20 cellular contexts compared by ENCODE assay signal in genomic region chr19:35296644-35297514, GRCh38. TPM values are rescaled to one million over a fixed set of nuclear protein-coding genes. Genes with fewer than 3 reads are reported as not detected.
DNase-seq lines count a peak whose midpoint lies in the region; ATAC-seq and TF ChIP-seq lines count a peak whose summit lies in the region.
"Had no signal": no experiment of that assay in that cellular context is flagged by ENCODE, and none has a peak within 500 bp of the region (broad histone marks: within the 10 kb centered on the region; RNA-seq: fewer than 3 reads in every experiment).

No MANE protein-coding gene starts in this region.

- peaks cover 6 to 12% (median 8%) of the 10 kb centered on the region in 4 donors for H3K4me1 Mint-ChIP-seq in naive thymus-derived CD8-positive, alpha-beta T cell
- H3K4me1 Mint-ChIP-seq: neural crest cell had no signal

- H3K27me3 Mint-ChIP-seq in naive thymus-derived CD8-positive, alpha-beta T cell, result no peaks in the 10 kb centered on the region

- no peak overlapping the region for H3K27ac Mint-ChIP-seq in naive thymus-derived CD8-positive, alpha-beta T cell
- H3K27ac Mint-ChIP-seq: GM23338 had no signal

- peaks cover 78% of the 10 kb centered on the region for H3K4me1 ChIP-seq in OCI-LY7 (ENCODE audit: insufficient read depth, low read length, poor library complexity, severe bottlenecking)
- peaks cover 11% of the 10 kb centered on the region; the same call in 1 of the 2 replicates for H3K4me1 ChIP-seq in MM.1S (ENCODE audit: low read length)

- H3K27ac ChIP-seq in OCI-LY7 (ENCODE audit: low read depth, low read length, poor library complexity, severe bottlenecking) (peak overlapping the region; percentile 88), MM.1S (ENCODE audit: low read length) (no peak overlapping the region)
- H3K27ac ChIP-seq: 22Rv1, SJCRH30 had no signal

- H3K36me3 Mint-ChIP-seq in naive thymus-derived CD8-positive, alpha-beta T cell, result no peaks in the 10 kb centered on the region
- H3K36me3 Mint-ChIP-seq: IgD-negative memory B cell had no signal

- POLR2A ChIA-PET in OCI-LY7 (lab: Charles Lee), result interaction anchor here (0.7 to 1.6 kb wide), 3 partner anchors 9 to 211 kb away, joined by 3 to 9 read pairs (median 4); no protein-coding TSS in a partner anchor
- POLR2A ChIA-PET in naive thymus-derived CD8-positive, alpha-beta T cell (lab: Charles Lee), result interaction anchor here (1.1 kb wide), 1 partner anchor 51 kb away, joined by 3 read pairs; the partner anchor contains the start of gene FFAR1

- ATAC-seq in naive thymus-derived CD8-positive, alpha-beta T cell, result peak; percentile 11 to 13
- no peak for ATAC-seq in HG03354 (IDR thresholded peaks at IDR 0.05; ENCODE audit: poor library complexity, severe bottlenecking, unreplicated experiment)

- no peaks in the 10 kb centered on the region for H3F3A ChIP-seq in MM.1S (ENCODE audit: insufficient read depth, low read length)

- no peak overlapping the region for H3K9ac ChIP-seq in MM.1S (ENCODE audit: low read length)

- H3K27me3 ChIP-seq in MM.1S (replicated peaks; ENCODE audit: insufficient read depth, low read length), result peaks cover 35% of the 10 kb centered on the region
- H3K27me3 ChIP-seq: SJCRH30 had no signal

- H3K79me2 ChIP-seq in OCI-LY7 (ENCODE audit: insufficient read depth, low read depth, low read length) (no peaks in the 10 kb centered on the region), MM.1S (ENCODE audit: low read length) (no peaks in the 10 kb centered on the region)

- H3K4me2 ChIP-seq in OCI-LY7 (ENCODE audit: low read length) (peak overlapping the region; percentile 80), MM.1S (ENCODE audit: low read depth, low read length) (no peak overlapping the region)

- H3K4me3 Mint-ChIP-seq in naive thymus-derived CD8-positive, alpha-beta T cell, result no peak overlapping the region
- H3K4me3 Mint-ChIP-seq: GM23338, neural crest cell had no signal

- H3K9me3 ChIP-seq in OCI-LY7 (ENCODE audit: low read length), result no peaks in the 10 kb centered on the region
- no peaks in the 10 kb centered on the region for H3K9me3 ChIP-seq in MM.1S (replicated peaks; ENCODE audit: insufficient read depth, low read length)
- H3K9me3 ChIP-seq: SJCRH30, spleen, tibial nerve had no signal

- 0 out of 2 replicates have a peak, but pooled peaks cover 3% of the 10 kb centered on the region for H3K36me3 ChIP-seq in OCI-LY7 (ENCODE audit: insufficient read depth, low read length)
- no peaks in the 10 kb centered on the region for H3K36me3 ChIP-seq in MM.1S (replicated peaks; ENCODE audit: insufficient read depth, low read length)
- H3K36me3 ChIP-seq: SJCRH30, spleen, tibial nerve had no signal

- DNase-seq in DMS53 (lab: John Stamatoyannopoulos, UW), result peak; percentile 24
- no peak for DNase-seq in DMS53 treated with DMSO at 0.1 percent for 48 hours (lab: John Stamatoyannopoulos, UW; ENCODE audit: unreplicated experiment)
- DNase-seq in OCI-LY7 (ENCODE audit: low spot score), result peak; percentile 72
- no peak for DNase-seq in naive thymus-derived CD8-positive, alpha-beta T cell
- no peak for DNase-seq in MM.1S
- DNase-seq: activated gamma-delta T cell treated with Interleukin-2 at 50 U/mL for 16 hours, hypothalamus, kidney, MV-4-11, NCI-H1930, NCI-H524, SJCRH30, spleen had no signal

- H4K20me1 ChIP-seq in OCI-LY7 (ENCODE audit: insufficient read depth, low read length), result no peaks in the 10 kb centered on the region
- H4K20me1 ChIP-seq in MM.1S (ENCODE audit: insufficient read depth, low read length), result no peaks in the 10 kb centered on the region

- intact Hi-C loops in OCI-LY7 (cut with micrococcal nuclease; ENCODE audit: unreplicated experiment), result loop anchor here (1.0 to 5.0 kb wide), 4 partner anchors 24 to 85 kb away; no protein-coding TSS in a partner anchor

- BruUV-seq in OCI-LY7 (replicated peaks; lab: Mats Ljungman, UMichigan), result TSS peak; percentile 75

- peak overlapping the region; percentile 63 for H3K4me3 ChIP-seq in OCI-LY7 (ENCODE audit: low read depth, low read length, poor library complexity, severe bottlenecking)
- H3K4me3 ChIP-seq in MM.1S (ENCODE audit: low read length), result no peak overlapping the region
- H3K4me3 ChIP-seq: GM23338, SJCRH30, tibial nerve had no signal

- no peak overlapping the region for H2AFZ ChIP-seq in OCI-LY7 (ENCODE audit: low read length)
- H2AFZ ChIP-seq in MM.1S (ENCODE audit: low read length), result no peak overlapping the region

- CTCF ChIA-PET in OCI-LY7 (lab: Charles Lee; ENCODE audit: unreplicated experiment), result interaction anchor here (0.9 kb wide), 1 partner anchor 34 kb away, joined by 3 read pairs; no protein-coding TSS in a partner anchor

- H3K9me3 Mint-ChIP-seq in naive thymus-derived CD8-positive, alpha-beta T cell, result no peaks in the 10 kb centered on the region
- H3K9me3 Mint-ChIP-seq: GM23338, IgD-negative memory B cell, neural crest cell had no signal

- no peaks in the 10 kb centered on the region for H3K9me2 ChIP-seq in OCI-LY7 (ENCODE audit: insufficient read depth, low read length)
- no peaks in the 10 kb centered on the region for H3K9me2 ChIP-seq in MM.1S (replicated peaks; ENCODE audit: insufficient read depth, low read length)

- TF ChIP-seq CTCF in OCI-LY7 (conservative IDR thresholded peaks at IDR 0.05; ENCODE audit: low read length) (no peak; the same call in 1 of the 2 replicates), MM.1S (IDR thresholded peaks at IDR 0.05; ENCODE audit: low read length) (no peak)

RNA-seq across cellular contexts. Expression of gene MAG, which starts 4.9 kb away (rescaled TPM):
- total RNA-seq in OCI-LY7 (2014; rRNA removed; shearing (Covaris generic)), result 4.6 and 6.2 TPM in 2 replicates
- total RNA-seq in OCI-LY7 (2022), result 8.4 and 10.1 TPM in 2 replicates
- total RNA-seq in naive thymus-derived CD8-positive, alpha-beta T cell, result not detected
- polyA plus RNA-seq in naive thymus-derived CD8-positive, alpha-beta T cell, result under 1 TPM in 1 of 3 donors, not detected in 2; 0.08 TPM
- total RNA-seq: neural crest cell had no signal
- polyA plus RNA-seq: BJ had no signal

RNA-seq across cellular contexts. Expression of gene HAMP, which starts 14.6 kb away (rescaled TPM):
- total RNA-seq in OCI-LY7 (2014; rRNA removed; shearing (Covaris generic)), result 0.19 TPM in 1 of 2 replicates, not detected in the other
- total RNA-seq in OCI-LY7 (2022), result 0.83 and 0.89 TPM in 2 replicates
- 1 to 10 TPM; 2.5 to 2.6 TPM for total RNA-seq in naive thymus-derived CD8-positive, alpha-beta T cell
- polyA plus RNA-seq in naive thymus-derived CD8-positive, alpha-beta T cell, result under 1 TPM in 1 of 3 donors, not detected in 2; 0.06 TPM
- total RNA-seq: GM23338 had no signal
- polyA plus RNA-seq: BJ, IgD-negative memory B cell had no signal

RNA-seq across cellular contexts. Expression of gene USF2, which starts 28.1 kb away (rescaled TPM):
- total RNA-seq in OCI-LY7 (2014; rRNA removed; shearing (Covaris generic)), result 100.0 and 105 TPM in 2 replicates
- 155 and 181 TPM in 2 replicates for total RNA-seq in OCI-LY7 (2022)
- 100 to 1,000 TPM; 226 to 232 TPM for total RNA-seq in naive thymus-derived CD8-positive, alpha-beta T cell
- polyA plus RNA-seq in naive thymus-derived CD8-positive, alpha-beta T cell, result 1 to 10 TPM; 4.5 to 6.9 (median 5.2) TPM

RNA-seq across cellular contexts. Expression of gene CD22, which starts 32.1 kb away (rescaled TPM):
- 312 and 413 TPM in 2 replicates for total RNA-seq in OCI-LY7 (2014; rRNA removed; shearing (Covaris generic))
- total RNA-seq in OCI-LY7 (2022), result 972 TPM in 2 replicates
- 10 to 100 TPM; 20.0 to 21.1 TPM for total RNA-seq in naive thymus-derived CD8-positive, alpha-beta T cell
- under 1 TPM in 2 of 3 donors, not detected in 1; 0.46 to 0.73 TPM for polyA plus RNA-seq in naive thymus-derived CD8-positive, alpha-beta T cell
- total RNA-seq: neural crest cell had no signal
- polyA plus RNA-seq: BJ had no signal

RNA-seq across cellular contexts. Expression of gene LSR, which starts 48.1 kb away (rescaled TPM):
- 15.0 and 22.9 TPM in 2 replicates for total RNA-seq in OCI-LY7 (2014; rRNA removed; shearing (Covaris generic))
- 26.0 and 33.6 TPM in 2 replicates for total RNA-seq in OCI-LY7 (2022)
- 10 to 100 TPM; 57.4 to 59.9 TPM for total RNA-seq in naive thymus-derived CD8-positive, alpha-beta T cell
- polyA plus RNA-seq in naive thymus-derived CD8-positive, alpha-beta T cell, result 100 to 1,000 TPM in 1 of 3 donors, 10 to 100 TPM in 2; 36.7 to 106 (median 65.7) TPM

Comparison
In these comparisons a context has a peak if more than half of its experiments do, and no peak if none do; other contexts are left out.
1. DNase-seq: peak in DMS53 (single experiment) and OCI-LY7 (single experiment); none in DMS53 treated with DMSO at 0.1 percent for 48 hours (single experiment), naive thymus-derived CD8-positive, alpha-beta T cell (0 of 10) and MM.1S (single experiment).
2. RNA of gene MAG, which starts 4.9 kb away (total RNA-seq): 4.6 to 10.1 TPM in OCI-LY7; not detected in naive thymus-derived CD8-positive, alpha-beta T cell; every median in the first group is over 4 times any median in the second.